In the genomic region with DNA sequence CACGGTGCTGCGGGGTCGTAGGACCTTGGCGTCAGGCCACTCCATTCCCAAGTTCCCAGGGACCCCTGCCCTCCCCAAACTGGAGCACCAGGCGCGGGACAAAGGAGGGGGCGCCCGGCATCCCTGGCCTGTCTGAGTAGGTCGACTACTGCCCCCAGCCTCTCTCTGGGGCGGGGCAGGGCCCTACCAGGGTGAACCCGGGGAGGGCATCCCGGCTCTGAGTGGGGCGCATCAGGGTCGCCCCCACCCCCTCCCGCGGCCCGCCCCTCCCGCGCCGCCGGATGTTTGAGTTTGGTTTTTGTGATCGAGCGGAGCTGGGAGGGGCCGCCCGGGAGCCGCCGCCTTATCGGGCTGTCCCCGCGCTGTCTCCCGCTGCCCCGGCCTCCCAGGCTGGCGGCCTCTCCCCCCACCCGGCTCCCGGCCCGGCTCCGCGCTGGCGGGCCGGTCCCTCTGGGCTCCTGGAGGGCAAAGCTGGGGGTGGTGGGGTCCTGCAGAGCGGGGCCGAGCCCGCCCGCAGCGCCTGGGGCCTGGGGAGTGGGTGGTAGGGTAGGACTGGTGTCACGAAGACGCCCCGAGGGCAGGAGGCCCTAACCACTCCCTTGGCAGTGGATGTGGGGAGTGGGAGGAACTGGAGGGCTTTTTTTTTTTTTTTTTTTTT, we compare ENCODE assay signal across 10 cellular contexts. TPM values are rescaled to one million over a fixed set of nuclear protein-coding genes. Genes with fewer than 3 reads are reported as not detected.
DNase-seq lines count a peak whose midpoint lies in the region; ATAC-seq lines count a peak whose summit lies in the region.
"Had no signal": no experiment of that assay in that cellular context is flagged by ENCODE, and none has a peak within 500 bp of the region (broad histone marks: within the 10 kb centered on the region; RNA-seq: fewer than 3 reads in every experiment).

No MANE protein-coding gene starts in this region.

- H3K9me3 Mint-ChIP-seq in activated naive CD4-positive, alpha-beta T cell treated with anti-CD3 and anti-CD28 coated beads, Interleukin-2, amount 50 U/mL, for 72 hours = no peaks in the 10 kb centered on the region

- peak; percentile 28 to 80 for ATAC-seq in activated naive CD4-positive, alpha-beta T cell treated with anti-CD3 and anti-CD28 coated beads, Interleukin-2, amount 50 U/mL, for 72 hours
- ATAC-seq in stimulated activated naive CD8-positive, alpha-beta T cell treated with anti-CD3 and anti-CD28 coated beads, Interleukin-15, Interleukin-2, amounts not matched to agents 100 U/mL and 50 U/mL, for 24 hours = peak; percentile 54
- no peak for ATAC-seq in HG03469 (IDR thresholded peaks at IDR 0.05; ENCODE audit: unreplicated experiment)

- DNase-seq in NCI-H69 (lab: John Stamatoyannopoulos, UW) (peak; percentile 28), iPS-NIHi7 (ENCODE audit: extremely low spot score) (peak; percentile 62), NCI-H345 treated with DMSO at 0.1 percent for 48 hours (lab: John Stamatoyannopoulos, UW; ENCODE audit: unreplicated experiment) (no peak), HPDE6-E6E7 (ENCODE audit: extremely low spot score) (no peak), NCI-H510A treated with DMSO at 0.1 percent for 48 hours (lab: John Stamatoyannopoulos, UW) (no peak)
- DNase-seq in activated naive CD4-positive, alpha-beta T cell treated with anti-CD3 and anti-CD28 coated beads, Interleukin-2, amount 50 U/mL, for 72 hours (ENCODE audit: low spot score in 2 of 2) = peak in 1 of 2 donors; percentile 42
- peak; percentile 18 for DNase-seq in stimulated activated naive CD8-positive, alpha-beta T cell treated with anti-CD3 and anti-CD28 coated beads, Interleukin-15, Interleukin-2, amounts not matched to agents 100 U/mL and 50 U/mL, for 24 hours
- DNase-seq: NCI-H1930, transverse colon had no signal

- no peaks in the 10 kb centered on the region for H3K36me3 Mint-ChIP-seq in activated naive CD4-positive, alpha-beta T cell treated with anti-CD3 and anti-CD28 coated beads, Interleukin-2, amount 50 U/mL, for 72 hours

- no peak overlapping the region for H3K27ac Mint-ChIP-seq in activated naive CD4-positive, alpha-beta T cell treated with anti-CD3 and anti-CD28 coated beads, Interleukin-2, amount 50 U/mL, for 72 hours

RNA-seq across cellular contexts. Expression of gene SMAD6, which starts 47.2 kb away (rescaled TPM):
- total RNA-seq in activated naive CD4-positive, alpha-beta T cell treated with anti-CD3 and anti-CD28 coated beads, Interleukin-2, amount 50 U/mL, for 72 hours = under 1 TPM; 0.20 to 0.70 TPM

Comparison
In these comparisons a context has a peak if more than half of its experiments do, and no peak if none do; other contexts are left out.
1. DNase-seq: peak in NCI-H69 (single experiment), iPS-NIHi7 (single experiment) and stimulated activated naive CD8-positive, alpha-beta T cell treated with anti-CD3 and anti-CD28 coated beads, Interleukin-15, Interleukin-2, amounts not matched to agents 100 U/mL and 50 U/mL, for 24 hours (single experiment); none in NCI-H345 treated with DMSO at 0.1 percent for 48 hours (single experiment), HPDE6-E6E7 (single experiment) and NCI-H510A treated with DMSO at 0.1 percent for 48 hours (single experiment).